20 cellular contexts compared by ENCODE assay signal in genomic region chr1:233491953-233492627, GRCh38.
"Had no signal": no experiment of that assay in that cellular context is flagged by ENCODE, and none has a peak within 500 bp of the region (broad histone marks: within the 10 kb centered on the region; RNA-seq: fewer than 3 reads in every experiment).

No MANE protein-coding gene starts in this region.

- H3K27me3 ChIP-seq: ascending aorta, breast epithelium, gastrocnemius medialis had no signal

- ATAC-seq: activated CD8-positive, alpha-beta T cell treated with anti-CD3 and anti-CD28 coated beads for 36 hours; activated naive CD8-positive, alpha-beta T cell treated with anti-CD3 and anti-CD28 coated beads, Interleukin-2, amount 50 U/mL, for 24 hours; gastrocnemius medialis; left ventricle myocardium superior had no signal

- H3K9me3 Mint-ChIP-seq: activated CD4-positive, alpha-beta T cell treated with anti-CD3 and anti-CD28 coated beads, Interleukin-2, amount 10 ng/mL, durations not matched to agents 24 days and 14 days; activated CD8-positive, alpha-beta T cell treated with anti-CD3 and anti-CD28 coated beads for 36 hours; activated naive CD4-positive, alpha-beta T cell treated with anti-CD3 and anti-CD28 coated beads for 36 hours; activated naive CD8-positive, alpha-beta T cell treated with anti-CD3 and anti-CD28 coated beads, Interleukin-2, amount 50 U/mL, for 24 hours; activated T-cell treated with anti-CD3 and anti-CD28 coated beads, Interleukin-2, amount 50 U/mL, for 24 hours had no signal

- H3K4me1 ChIP-seq: ascending aorta, breast epithelium, gastrocnemius medialis, spleen had no signal

- H3K4me3 ChIP-seq: ascending aorta, breast epithelium, gastrocnemius medialis, spleen had no signal

- H3K4me3 Mint-ChIP-seq: activated CD4-positive, alpha-beta T cell treated with anti-CD3 and anti-CD28 coated beads, Interleukin-2, amount 10 ng/mL, durations not matched to agents 24 days and 14 days; activated CD8-positive, alpha-beta T cell treated with anti-CD3 and anti-CD28 coated beads for 36 hours; activated naive CD4-positive, alpha-beta T cell treated with anti-CD3 and anti-CD28 coated beads for 36 hours; activated naive CD8-positive, alpha-beta T cell treated with anti-CD3 and anti-CD28 coated beads, Interleukin-2, amount 50 U/mL, for 24 hours; activated T-cell treated with anti-CD3 and anti-CD28 coated beads, Interleukin-2, amount 50 U/mL, for 24 hours had no signal

- H3K9me3 ChIP-seq: ascending aorta, breast epithelium, gastrocnemius medialis had no signal

- H3K4me1 Mint-ChIP-seq: activated CD4-positive, alpha-beta T cell treated with anti-CD3 and anti-CD28 coated beads, Interleukin-2, amount 10 ng/mL, durations not matched to agents 24 days and 14 days; activated naive CD8-positive, alpha-beta T cell treated with anti-CD3 and anti-CD28 coated beads, Interleukin-2, amount 50 U/mL, for 24 hours had no signal

- H3K27ac ChIP-seq: ascending aorta, breast epithelium, gastrocnemius medialis, spleen had no signal

- H3K36me3 ChIP-seq: ascending aorta, breast epithelium, gastrocnemius medialis, spleen had no signal

- H3K27ac Mint-ChIP-seq: activated CD4-positive, alpha-beta T cell treated with anti-CD3 and anti-CD28 coated beads, Interleukin-2, amount 10 ng/mL, durations not matched to agents 24 days and 14 days; activated CD8-positive, alpha-beta T cell treated with anti-CD3 and anti-CD28 coated beads for 36 hours; activated naive CD4-positive, alpha-beta T cell treated with anti-CD3 and anti-CD28 coated beads for 36 hours; activated naive CD8-positive, alpha-beta T cell treated with anti-CD3 and anti-CD28 coated beads, Interleukin-2, amount 50 U/mL, for 24 hours; activated T-cell treated with anti-CD3 and anti-CD28 coated beads, Interleukin-2, amount 50 U/mL, for 24 hours had no signal

- DNase-seq: activated CD4-positive, alpha-beta T cell treated with anti-CD3 and anti-CD28 coated beads, Interleukin-2, amount 10 ng/mL, durations not matched to agents 24 days and 14 days; activated CD8-positive, alpha-beta T cell treated with anti-CD3 and anti-CD28 coated beads for 36 hours; activated naive CD4-positive, alpha-beta T cell treated with anti-CD3 and anti-CD28 coated beads for 36 hours; activated naive CD8-positive, alpha-beta T cell treated with anti-CD3 and anti-CD28 coated beads, Interleukin-2, amount 50 U/mL, for 24 hours; activated T-cell treated with anti-CD3 and anti-CD28 coated beads, Interleukin-2, amount 50 U/mL, for 24 hours; cerebellar nuclear complex; effector CD4-positive, alpha-beta T cell; gastrocnemius medialis; head of caudate nucleus; kidney glomerular epithelial cell; left ventricle myocardium superior; occipital lobe; posterior cingulate gyrus; retina; spleen; stimulated activated CD8-positive, alpha-beta memory T cell treated with anti-CD3 and anti-CD28 coated beads, Interleukin-4, amount 100 ng/mL, for 48 hours; stimulated activated naive CD4-positive, alpha-beta T cell; T-helper 9 cell had no signal
